ENCODE assay signal across 33 cellular contexts in genomic region chr2:188601927-188602326, GRCh38.
A peak's percentile ranks its signal among the peaks of the same experiment; 100 is the strongest.
DNase-seq lines count a peak whose midpoint lies in the region; ATAC-seq, FAIRE-seq and TF ChIP-seq lines count a peak whose summit lies in the region.
"Had no signal": no experiment of that assay in that cellular context is flagged by ENCODE, and none has a peak within 500 bp of the region (broad histone marks: within the 10 kb centered on the region; RNA-seq: fewer than 3 reads in every experiment).

No MANE protein-coding gene starts in this region.

- no peak for ATAC-seq in A549
- ATAC-seq in GM21381 (IDR thresholded peaks at IDR 0.05; ENCODE audit: unreplicated experiment), result no peak
- no peak for ATAC-seq in activated CD8-positive, alpha-beta T cell treated with anti-CD3 and anti-CD28 coated beads, Interleukin-2, amount 10 ng/mL, durations not matched to agents 7 days and 5 days
- ATAC-seq in GM19397 (IDR thresholded peaks at IDR 0.05; ENCODE audit: unreplicated experiment), result no peak
- ATAC-seq: activated naive CD4-positive, alpha-beta T cell treated with anti-CD3 and anti-CD28 coated beads, Interleukin-2, amount 50 U/mL, for 72 hours; gastroesophageal sphincter; natural killer cell treated with Interleukin-12 subunit alpha and Interleukin-12 subunit beta and Interleukin-15 and Interleukin-18, amount 100 ng/mL, for 72 hours; stimulated activated naive B cell treated with anti-CD40 and anti-IgM and Interleukin-4, amounts not matched to agents 10 μg/mL and 1 μg/mL and 100 μg/mL, for 72 hours; T-cell had no signal

- TF ChIP-seq CTCF in A549 (IDR thresholded peaks at IDR 0.05), result no peak
- no peak for TF ChIP-seq CTCF in astrocyte of the cerebellum (IDR thresholded peaks at IDR 0.05; ENCODE audit: low read depth, low read length, missing control alignments)

- H3K4me3 ChIP-seq in A549 (no peak overlapping the region), astrocyte of the cerebellum (ENCODE audit: low read depth, low read length) (no peak overlapping the region)
- H3K4me3 ChIP-seq: esophagus muscularis mucosa, gastroesophageal sphincter, hepatocyte, lung, Peyer's patch had no signal

- peaks cover 26% of the 10 kb centered on the region for H3K4me1 ChIP-seq in A549

- no peaks in the 10 kb centered on the region for H3K9me3 ChIP-seq in A549
- H3K9me3 ChIP-seq: esophagus muscularis mucosa, gastroesophageal sphincter, Peyer's patch had no signal

- no peaks in the 10 kb centered on the region for H3K36me3 Mint-ChIP-seq in activated CD8-positive, alpha-beta T cell treated with anti-CD3 and anti-CD28 coated beads, Interleukin-2, amount 10 ng/mL, durations not matched to agents 7 days and 5 days (ENCODE audit: low read depth)
- H3K36me3 Mint-ChIP-seq: activated naive CD4-positive, alpha-beta T cell treated with anti-CD3 and anti-CD28 coated beads, Interleukin-2, amount 50 U/mL, for 72 hours; natural killer cell treated with Interleukin-12 subunit alpha and Interleukin-12 subunit beta and Interleukin-15 and Interleukin-18, amount 100 ng/mL, for 72 hours; stimulated activated naive B cell treated with anti-CD40 and anti-IgM and Interleukin-4, amounts not matched to agents 10 μg/mL and 1 μg/mL and 100 μg/mL, for 72 hours; T-cell; type B pancreatic cell had no signal

- H3K9me3 Mint-ChIP-seq in activated CD8-positive, alpha-beta T cell treated with anti-CD3 and anti-CD28 coated beads, Interleukin-2, amount 10 ng/mL, durations not matched to agents 7 days and 5 days (ENCODE audit: insufficient read depth), result no peaks in the 10 kb centered on the region
- H3K9me3 Mint-ChIP-seq: activated naive CD4-positive, alpha-beta T cell treated with anti-CD3 and anti-CD28 coated beads, Interleukin-2, amount 50 U/mL, for 72 hours; CD4-positive, alpha-beta T cell; central memory CD8-positive, alpha-beta T cell; natural killer cell treated with Interleukin-12 subunit alpha and Interleukin-12 subunit beta and Interleukin-15 and Interleukin-18, amount 100 ng/mL, for 72 hours; stimulated activated naive B cell treated with anti-CD40 and anti-IgM and Interleukin-4, amounts not matched to agents 10 μg/mL and 1 μg/mL and 100 μg/mL, for 72 hours; T-cell had no signal

- DNase-seq in A549 (ENCODE audit: low read depth in 1 of 2, low spot score in 1 of 2) (no peak), HCEC 1CT (peak; percentile 2), astrocyte of the cerebellum (ENCODE audit: low read depth) (peak; percentile 77)
- DNase-seq in stimulated activated CD4-positive, alpha-beta T cell treated with anti-CD3 and anti-CD28 coated beads, Interleukin-4, amount 100 ng/mL, for 4 hours, result no peak
- no peak for DNase-seq in activated CD8-positive, alpha-beta T cell treated with anti-CD3 and anti-CD28 coated beads, Interleukin-2, amount 10 ng/mL, durations not matched to agents 7 days and 5 days
- DNase-seq: 8988T; activated CD4-positive, alpha-beta T cell treated with anti-CD3 and anti-CD28 coated beads for 48 hours; activated CD8-positive, alpha-beta memory T cell treated with anti-CD3 and anti-CD28 coated beads for 24 hours; anterior cingulate cortex; CD4-positive, alpha-beta T cell; dermis blood vessel endothelial cell; NCI-H1417 treated with DMSO at 0.1 percent for 48 hours; NCI-H2081; NCI-H526; Peyer's patch; stimulated activated naive B cell treated with anti-CD40 and anti-IgM and Interleukin-4, amounts not matched to agents 10 μg/mL and 1 μg/mL and 100 μg/mL, for 72 hours; T-cell had no signal

- no peak overlapping the region for H3K27ac Mint-ChIP-seq in activated CD8-positive, alpha-beta T cell treated with anti-CD3 and anti-CD28 coated beads, Interleukin-2, amount 10 ng/mL, durations not matched to agents 7 days and 5 days
- H3K27ac Mint-ChIP-seq: activated naive CD4-positive, alpha-beta T cell treated with anti-CD3 and anti-CD28 coated beads, Interleukin-2, amount 50 U/mL, for 72 hours; CD4-positive, alpha-beta T cell; natural killer cell treated with Interleukin-12 subunit alpha and Interleukin-12 subunit beta and Interleukin-15 and Interleukin-18, amount 100 ng/mL, for 72 hours; stimulated activated naive B cell treated with anti-CD40 and anti-IgM and Interleukin-4, amounts not matched to agents 10 μg/mL and 1 μg/mL and 100 μg/mL, for 72 hours; T-cell; type B pancreatic cell had no signal

- no peaks in the 10 kb centered on the region for H3K27me3 Mint-ChIP-seq in activated CD8-positive, alpha-beta T cell treated with anti-CD3 and anti-CD28 coated beads, Interleukin-2, amount 10 ng/mL, durations not matched to agents 7 days and 5 days (ENCODE audit: low read depth)
- H3K27me3 Mint-ChIP-seq: CD4-positive, alpha-beta T cell; central memory CD8-positive, alpha-beta T cell; natural killer cell treated with Interleukin-12 subunit alpha and Interleukin-12 subunit beta and Interleukin-15 and Interleukin-18, amount 100 ng/mL, for 72 hours; stimulated activated naive B cell treated with anti-CD40 and anti-IgM and Interleukin-4, amounts not matched to agents 10 μg/mL and 1 μg/mL and 100 μg/mL, for 72 hours; T-cell; type B pancreatic cell had no signal

- in situ Hi-C loops in astrocyte of the cerebellum (cut with HindIII; ENCODE audit: low sequenced_read_pairs), result no loop called here

- no peak for TF ChIP-seq EP300 in A549 (IDR thresholded peaks at IDR 0.05)

- CTCF ChIA-PET in A549 (lab: Yijun Ruan, JAX), result no interaction called here
- CTCF ChIA-PET in activated CD8-positive, alpha-beta T cell treated with anti-CD3 and anti-CD28 coated beads, Interleukin-2, amount 10 ng/mL, durations not matched to agents 7 days and 5 days (lab: Charles Lee), result interaction anchor here (0.9 kb wide), 1 partner anchor 31 kb away, joined by 5 read pairs; no protein-coding TSS in a partner anchor

- POLR2A ChIA-PET in A549 (lab: Yijun Ruan, JAX), result no interaction called here
- POLR2A ChIA-PET in activated CD8-positive, alpha-beta T cell treated with anti-CD3 and anti-CD28 coated beads, Interleukin-2, amount 10 ng/mL, durations not matched to agents 7 days and 5 days (lab: Charles Lee), result no interaction called here

- no peak overlapping the region for H3K27ac ChIP-seq in A549
- H3K27ac ChIP-seq: esophagus muscularis mucosa, hepatocyte, Peyer's patch had no signal

- FAIRE-seq in A549 (lab: Jason Lieb, UNC) (no peak), islet of Langerhans (lab: Jason Lieb, UNC) (peak; percentile 45)
- FAIRE-seq: D721Med, endometrium, GM18507, GM19239, H1 had no signal

- no peak for TF ChIP-seq POLR2A in A549 (IDR thresholded peaks at IDR 0.05; ENCODE audit: low read length)

- no peaks in the 10 kb centered on the region for H3K4me1 Mint-ChIP-seq in activated CD8-positive, alpha-beta T cell treated with anti-CD3 and anti-CD28 coated beads, Interleukin-2, amount 10 ng/mL, durations not matched to agents 7 days and 5 days (ENCODE audit: low read depth)
- H3K4me1 Mint-ChIP-seq: central memory CD8-positive, alpha-beta T cell; stimulated activated naive B cell treated with anti-CD40 and anti-IgM and Interleukin-4, amounts not matched to agents 10 μg/mL and 1 μg/mL and 100 μg/mL, for 72 hours; T-cell had no signal

- TF ChIP-seq RAD21 in A549 (conservative IDR thresholded peaks at IDR 0.05 in 1 of 2, IDR thresholded peaks at IDR 0.05 in 1 of 2), result no peak

- H3K4me2 ChIP-seq in A549, result no peak overlapping the region
- H3K4me2 ChIP-seq: hepatocyte had no signal

- no peak overlapping the region for H3K4me3 Mint-ChIP-seq in activated CD8-positive, alpha-beta T cell treated with anti-CD3 and anti-CD28 coated beads, Interleukin-2, amount 10 ng/mL, durations not matched to agents 7 days and 5 days
- H3K4me3 Mint-ChIP-seq: CD4-positive, alpha-beta T cell; central memory CD8-positive, alpha-beta T cell; natural killer cell treated with Interleukin-12 subunit alpha and Interleukin-12 subunit beta and Interleukin-15 and Interleukin-18, amount 100 ng/mL, for 72 hours; stimulated activated naive B cell treated with anti-CD40 and anti-IgM and Interleukin-4, amounts not matched to agents 10 μg/mL and 1 μg/mL and 100 μg/mL, for 72 hours; T-cell; type B pancreatic cell had no signal

TF ChIP-seq in A549, 52 proteins besides CTCF, POLR2A, EP300 and RAD21:
- peak; percentile 17 for TF ChIP-seq MAFK (IDR thresholded peaks at IDR 0.05; ENCODE audit: partially characterized antibody)
- no peak for TF ChIP-seq KDM5A (IDR thresholded peaks at IDR 0.05)

Comparison
In these comparisons a context has a peak if more than half of its experiments do, and no peak if none do; other contexts are left out.
1. DNase-seq: peak in HCEC 1CT (single experiment) and astrocyte of the cerebellum (single experiment); none in A549 (0 of 2), stimulated activated CD4-positive, alpha-beta T cell treated with anti-CD3 and anti-CD28 coated beads, Interleukin-4, amount 100 ng/mL, for 4 hours (0 of 2) and activated CD8-positive, alpha-beta T cell treated with anti-CD3 and anti-CD28 coated beads, Interleukin-2, amount 10 ng/mL, durations not matched to agents 7 days and 5 days (single experiment).